In genomic region chr13:113299951-113300350, GRCh38 we compare ENCODE assay signal across 18 cellular contexts. TPM values are rescaled to one million over a fixed set of nuclear protein-coding genes. Genes with fewer than 3 reads are reported as not detected.
DNase-seq lines count a peak whose midpoint lies in the region; ATAC-seq, FAIRE-seq and TF ChIP-seq lines count a peak whose summit lies in the region.
"Had no signal": no experiment of that assay in that cellular context is flagged by ENCODE, and none has a peak within 500 bp of the region (broad histone marks: within the 10 kb centered on the region; RNA-seq: fewer than 3 reads in every experiment).

No MANE protein-coding gene starts in this region.

- H2AK5ac ChIP-seq in IMR-90 (ENCODE audit: low read depth, low read length): no peak overlapping the region

- no peak overlapping the region for H3K27ac Mint-ChIP-seq in neural crest cell (ENCODE audit: unreplicated experiment)
- H3K27ac Mint-ChIP-seq: activated naive CD4-positive, alpha-beta T cell treated with anti-CD3 and anti-CD28 coated beads, Interleukin-2, amount 10 ng/mL, durations not matched to agents 7 days and 5 days; nephron had no signal

- TF ChIP-seq CTCF in GM12864 (IDR thresholded peaks at IDR 0.05; ENCODE audit: low read depth, low read length, missing control alignments) (no peak), IMR-90 (conservative IDR thresholded peaks at IDR 0.05; ENCODE audit: low read depth, low read length) (no peak), neural crest cell (conservative IDR thresholded peaks at IDR 0.05) (no peak), gastroesophageal sphincter (IDR thresholded peaks at IDR 0.05) (no peak)

- H3K4me2 ChIP-seq in IMR-90 (ENCODE audit: low read depth, low read length): no peak overlapping the region

- H3K14ac ChIP-seq in IMR-90 (replicated peaks; ENCODE audit: low read depth, low read length): no peak overlapping the region

- H2AK9ac ChIP-seq in IMR-90 (replicated peaks; ENCODE audit: low read depth, low read length, poor library complexity): no peak overlapping the region

- TF ChIP-seq POLR2A in IMR-90 (IDR thresholded peaks at IDR 0.05; ENCODE audit: low read depth, low read length): no peak
- TF ChIP-seq POLR2A in gastroesophageal sphincter (IDR thresholded peaks at IDR 0.05): no peak

- no peak overlapping the region for H2BK20ac ChIP-seq in IMR-90 (ENCODE audit: low read depth, low read length)

- no peak overlapping the region for H2AFZ ChIP-seq in IMR-90 (replicated peaks; ENCODE audit: low read length, poor library complexity)

- no peak overlapping the region for H4K8ac ChIP-seq in IMR-90 (ENCODE audit: low read depth in 2 of 2, low read length in 2 of 2)

- H3K9me1 ChIP-seq in IMR-90 (ENCODE audit: insufficient read depth, low read length): peaks cover 11% of the 10 kb centered on the region; the same call in 1 of the 2 replicates

- peaks cover 4% of the 10 kb centered on the region; the same call in 1 of the 2 replicates for H3K36me3 ChIP-seq in IMR-90 (ENCODE audit: control insufficient read depth, insufficient read depth, low read length)
- no peaks in the 10 kb centered on the region for H3K36me3 ChIP-seq in adipocyte (ENCODE audit: control insufficient read depth, insufficient read depth, low read length, severe bottlenecking)
- peaks cover 0 to 14% of the 10 kb centered on the region in 2 donors for H3K36me3 ChIP-seq in gastroesophageal sphincter

- peak overlapping the region; percentile 41 for H3K4me3 Mint-ChIP-seq in neural crest cell
- H3K4me3 Mint-ChIP-seq: activated naive CD4-positive, alpha-beta T cell treated with anti-CD3 and anti-CD28 coated beads, Interleukin-2, amount 10 ng/mL, durations not matched to agents 7 days and 5 days had no signal

- CTCF ChIA-PET in IMR-90 (lab: Yijun Ruan, JAX): no interaction called here

- H3K9me3 ChIP-seq in IMR-90 (ENCODE audit: control insufficient read depth, insufficient read depth, low read length) (no peaks in the 10 kb centered on the region), adipocyte (ENCODE audit: control insufficient read depth, low read length) (no peaks in the 10 kb centered on the region), gastroesophageal sphincter (no peaks in the 10 kb centered on the region)
- H3K9me3 ChIP-seq: stomach had no signal

- dilution Hi-C loops in IMR-90 (cut with HindIII; ENCODE audit: low sequenced_read_pairs, unreplicated experiment): no loop called here

- H3K23ac ChIP-seq in IMR-90 (ENCODE audit: low read depth, low read length): no peak overlapping the region

- H3K4me1 ChIP-seq in IMR-90 (ENCODE audit: control insufficient read depth, insufficient read depth, low read length) (peaks cover 7% of the 10 kb centered on the region), adipocyte (ENCODE audit: control insufficient read depth, insufficient read depth, low read length) (peaks cover 24% of the 10 kb centered on the region), gastroesophageal sphincter (peaks cover 0 to 72% (median 17%) of the 10 kb centered on the region in 3 donors)

- FAIRE-seq in urothelium cell line (lab: Jason Lieb, UNC): no peak
- FAIRE-seq: HTR-8/SVneo had no signal

- H3K4ac ChIP-seq in IMR-90 (ENCODE audit: low read depth, low read length): no peak overlapping the region

- intact Hi-C loops in IMR-90 (cut with micrococcal nuclease): no loop called here

- no peak overlapping the region for H4K5ac ChIP-seq in IMR-90 (ENCODE audit: low read depth, low read length)

- H2BK15ac ChIP-seq in IMR-90 (ENCODE audit: low read depth, low read length): no peak overlapping the region

- peaks cover 20% of the 10 kb centered on the region for H3K4me1 Mint-ChIP-seq in neural crest cell

- no peak overlapping the region for H3K4me3 ChIP-seq in GM12864 (ENCODE audit: low read depth, low read length)
- H3K4me3 ChIP-seq in IMR-90 (ENCODE audit: insufficient read depth, low read depth, low read length): no peak overlapping the region
- H3K4me3 ChIP-seq in adipocyte (ENCODE audit: low read length): no peak overlapping the region
- no peak overlapping the region for H3K4me3 ChIP-seq in gastroesophageal sphincter
- H3K4me3 ChIP-seq: stomach had no signal

- peak; percentile 39 for DNase-seq in GM12864 (ENCODE audit: low read depth)
- no peak for DNase-seq in IMR-90
- peak; percentile 34 for DNase-seq in adipocyte (ENCODE audit: low read depth)
- DNase-seq in neural crest cell (ENCODE audit: low read depth, low spot score): no peak
- DNase-seq in urothelium cell line (ENCODE audit: low spot score): no peak
- DNase-seq: activated naive CD4-positive, alpha-beta T cell treated with anti-CD3 and anti-CD28 coated beads, Interleukin-2, amount 10 ng/mL, durations not matched to agents 7 days and 5 days; C1 segment of cervical spinal cord; central memory CD4-positive, alpha-beta T cell; EL; kidney glomerular epithelial cell; NCI-H1694; NCI-H748 treated with DMSO at 0.1 percent for 48 hours; stomach had no signal

- H3K27ac ChIP-seq in IMR-90 (ENCODE audit: insufficient read depth, low read length): no peak overlapping the region
- H3K27ac ChIP-seq in gastroesophageal sphincter: no peak overlapping the region
- H3K27ac ChIP-seq: stomach had no signal

- TF ChIP-seq RAD21 in IMR-90 (IDR thresholded peaks at IDR 0.05; ENCODE audit: low read length): no peak

- no TSS peak for BruUV-seq in IMR-90 (replicated peaks; lab: Mats Ljungman, UMichigan)

- WGBS in IMR-90 (ENCODE audit: extremely low coverage in 2 of 2, insufficient read length in 1 of 2), 2 experiments: 100% methylated on average over 3 of the region's 7 CpGs; no CpG with 5 or more reads in 1 of the 2 experiments
- WGBS in gastroesophageal sphincter (ENCODE audit: low coverage in 1 of 2), 2 donors: 88 to 90% methylated on average over 2 to 7 of the region's 7 CpGs

- H3K9ac ChIP-seq in IMR-90 (ENCODE audit: low read depth, low read length): no peak overlapping the region
- no peak overlapping the region for H3K9ac ChIP-seq in adipocyte (ENCODE audit: low read length)

- ATAC-seq in IMR-90 (ENCODE audit: low read depth): no peak
- ATAC-seq in HG02763 (IDR thresholded peaks at IDR 0.05; ENCODE audit: unreplicated experiment): no peak
- ATAC-seq in gastroesophageal sphincter: no peak
- ATAC-seq in HG03457 (IDR thresholded peaks at IDR 0.05; ENCODE audit: unreplicated experiment): no peak

- no peak overlapping the region for H2BK5ac ChIP-seq in IMR-90 (ENCODE audit: low read depth, low read length, poor library complexity, severe bottlenecking)

- no peak overlapping the region for H3K56ac ChIP-seq in IMR-90 (ENCODE audit: extremely low read depth, insufficient read depth, low read length)

- H3K27me3 Mint-ChIP-seq in neural crest cell (ENCODE audit: low read depth): peaks cover 12% of the 10 kb centered on the region

- H4K20me1 ChIP-seq in IMR-90 (ENCODE audit: insufficient read depth, low read length): peaks cover 67% of the 10 kb centered on the region

- H3K9me3 Mint-ChIP-seq in neural crest cell: no peaks in the 10 kb centered on the region
- H3K9me3 Mint-ChIP-seq: nephron had no signal

- peaks cover 4% of the 10 kb centered on the region for H3K36me3 Mint-ChIP-seq in neural crest cell (ENCODE audit: low read depth)

- in situ Hi-C loops in IMR-90 (cut with MboI; ENCODE audit: low sequenced_read_pairs): no loop called here

- H3K79me1 ChIP-seq in IMR-90 (ENCODE audit: low read depth in 1 of 2, low read length in 2 of 2): peaks cover 17 to 62% of the 10 kb centered on the region in 2 experiments; a peak in 3 of 4 replicates

- POLR2A ChIA-PET in IMR-90 (lab: Charles Lee; ENCODE audit: unreplicated experiment): no interaction called here

- no peaks in the 10 kb centered on the region for H3K27me3 ChIP-seq in IMR-90 (ENCODE audit: control insufficient read depth, insufficient read depth, low read length)
- H3K27me3 ChIP-seq in adipocyte (replicated peaks; ENCODE audit: control insufficient read depth, insufficient read depth, low read length): no peaks in the 10 kb centered on the region
- no peaks in the 10 kb centered on the region for H3K27me3 ChIP-seq in gastroesophageal sphincter
- H3K27me3 ChIP-seq: stomach had no signal

- H4K91ac ChIP-seq in IMR-90 (ENCODE audit: insufficient read depth, low read depth, low read length): no peak overlapping the region

- no peak overlapping the region for H2BK120ac ChIP-seq in IMR-90 (ENCODE audit: low read depth, low read length)

- no peak overlapping the region for H3K18ac ChIP-seq in IMR-90 (ENCODE audit: low read depth, low read length)

- no peak for TF ChIP-seq EP300 in gastroesophageal sphincter (IDR thresholded peaks at IDR 0.05)

TF ChIP-seq in IMR-90, 13 proteins besides CTCF, POLR2A, EP300 and RAD21:
- TF ChIP-seq, protein P1, sequence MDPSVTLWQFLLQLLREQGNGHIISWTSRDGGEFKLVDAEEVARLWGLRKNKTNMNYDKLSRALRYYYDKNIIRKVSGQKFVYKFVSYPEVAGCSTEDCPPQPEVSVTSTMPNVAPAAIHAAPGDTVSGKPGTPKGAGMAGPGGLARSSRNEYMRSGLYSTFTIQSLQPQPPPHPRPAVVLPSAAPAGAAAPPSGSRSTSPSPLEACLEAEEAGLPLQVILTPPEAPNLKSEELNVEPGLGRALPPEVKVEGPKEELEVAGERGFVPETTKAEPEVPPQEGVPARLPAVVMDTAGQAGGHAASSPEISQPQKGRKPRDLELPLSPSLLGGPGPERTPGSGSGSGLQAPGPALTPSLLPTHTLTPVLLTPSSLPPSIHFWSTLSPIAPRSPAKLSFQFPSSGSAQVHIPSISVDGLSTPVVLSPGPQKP (IDR thresholded peaks at IDR 0.05; ENCODE audit: borderline replicate concordance, low read depth, low read length): no peak
- peak; percentile 97 for TF ChIP-seq CEBPB (IDR thresholded peaks at IDR 0.05; ENCODE audit: low read depth, low read length)
TF ChIP-seq in IMR-90: peak in this region for 1.

RNA-seq across cellular contexts. Expression of gene LAMP1, which starts 2.9 kb away (rescaled TPM):
- total RNA-seq in IMR-90 (2012; rRNA removed): 58.3 and 60.6 TPM in 2 replicates
- 229 and 235 TPM in 2 replicates for polyA plus RNA-seq in IMR-90 (2012; rRNA removed)
- 138 and 235 TPM in 2 replicates for polyA plus RNA-seq in IMR-90 (2012; cell fraction: cytosol; rRNA removed)
- polyA plus RNA-seq in IMR-90 (2012; cell fraction: nucleus; rRNA removed; ENCODE audit: low replicate concordance): 132 and 172 TPM in 2 replicates
- 104 and 110 TPM in 2 replicates for total RNA-seq in neural crest cell
- 100 to 1,000 TPM in 3 of 4 donors, 10 to 100 TPM in 1; 97.9 to 151 (median 128) TPM for total RNA-seq in gastroesophageal sphincter

Comparison
In these comparisons a context has a peak if more than half of its experiments do, and no peak if none do; other contexts are left out.
1. DNase-seq: peak in GM12864 (single experiment) and adipocyte (single experiment); none in IMR-90 (single experiment), neural crest cell (single experiment) and urothelium cell line (single experiment).